ENCODE assay signal across 8 cellular contexts in the genomic region with DNA sequence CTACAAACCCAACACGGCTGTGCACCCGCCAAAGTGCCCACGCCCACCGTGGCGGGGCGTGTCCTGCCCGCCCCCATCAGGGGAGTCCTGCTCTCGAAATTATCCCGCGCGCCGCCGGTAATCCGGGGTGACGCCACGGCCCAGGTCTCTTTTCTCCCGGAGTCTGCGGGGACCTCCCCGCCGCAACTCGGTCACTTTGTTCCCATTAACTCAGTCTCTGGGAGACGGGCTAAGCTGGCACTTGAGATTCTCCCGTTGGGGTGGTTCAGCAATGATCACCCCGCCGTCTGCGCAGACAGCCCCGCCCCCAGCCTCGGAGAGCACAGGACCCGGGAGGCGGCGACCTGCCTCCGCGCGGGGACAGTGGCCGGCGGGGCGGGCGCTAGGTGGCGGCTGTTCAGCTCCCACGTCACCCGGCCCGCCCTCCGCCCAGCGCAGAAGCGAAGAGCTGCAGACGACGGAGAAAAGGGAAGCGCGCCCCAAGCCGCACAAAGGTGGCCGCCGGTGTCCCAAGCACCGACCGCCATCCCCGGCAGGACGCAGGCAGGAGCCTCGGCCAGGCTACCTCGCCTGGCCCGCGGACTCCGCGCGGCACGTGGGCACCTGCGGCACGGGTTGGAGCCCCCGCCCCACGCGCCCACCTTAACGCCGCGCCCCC. TPM values are rescaled to one million over a fixed set of nuclear protein-coding genes. Genes with fewer than 3 reads are reported as not detected.
DNase-seq lines count a peak whose midpoint lies in the region; ATAC-seq and TF ChIP-seq lines count a peak whose summit lies in the region.

No MANE protein-coding gene starts in this region.

- no peaks in the 10 kb centered on the region for H3K27me3 Mint-ChIP-seq in activated T-helper 17 cell treated with anti-CD3 and anti-CD28 coated beads, Interleukin-2, amount 50 U/mL, for 72 hours

- H3K9ac ChIP-seq in HUES48 (ENCODE audit: low read depth, low read length): no peak overlapping the region

- no peaks in the 10 kb centered on the region for H3K9me3 Mint-ChIP-seq in activated T-helper 17 cell treated with anti-CD3 and anti-CD28 coated beads, Interleukin-2, amount 50 U/mL, for 72 hours

- H3K4me3 Mint-ChIP-seq in activated T-helper 17 cell treated with anti-CD3 and anti-CD28 coated beads, Interleukin-2, amount 50 U/mL, for 72 hours: peak overlapping the region; percentile 88

- WGBS in thyroid gland, 2 donors: 0% methylated on average over 5 to 30 of the region's 72 CpGs

- H3K4me3 ChIP-seq in HUES48 (ENCODE audit: low read depth, low read length) (peak overlapping the region; percentile 57), thyroid gland (replicated peaks in 1 of 3) (peak overlapping the region; percentile 59 to 95 (median 84))

- peak in 1 of 2 donors; percentile 95 for TF ChIP-seq POLR2A in thyroid gland (IDR thresholded peaks at IDR 0.05)

- intact Hi-C loops in thyroid gland (cut with DNase I): no loop called here

- peaks cover 19% of the 10 kb centered on the region for H3K36me3 Mint-ChIP-seq in activated T-helper 17 cell treated with anti-CD3 and anti-CD28 coated beads, Interleukin-2, amount 50 U/mL, for 72 hours (ENCODE audit: low read depth)

- H3K27ac ChIP-seq in HUES48 (ENCODE audit: low read depth, low read length): no peak overlapping the region
- peak overlapping the region; percentile 4 to 77 (median 58) for H3K27ac ChIP-seq in thyroid gland

- TF ChIP-seq CTCF in omental fat pad (IDR thresholded peaks at IDR 0.05): no peak
- peak in 1 of 6 experiments; percentile 19 for TF ChIP-seq CTCF in thyroid gland (IDR thresholded peaks at IDR 0.05)

- no peaks in the 10 kb centered on the region for H3K36me3 ChIP-seq in HUES48 (ENCODE audit: control insufficient read depth, insufficient read depth, low read length)
- no peaks in the 10 kb centered on the region for H3K36me3 ChIP-seq in thyroid gland

- H3K9me3 ChIP-seq in HUES48 (ENCODE audit: control insufficient read depth, insufficient read depth, low read length) (no peaks in the 10 kb centered on the region), thyroid gland (no peaks in the 10 kb centered on the region)

- H3K4me1 ChIP-seq in HUES48 (ENCODE audit: control insufficient read depth, insufficient read depth, low read length) (peaks cover 29% of the 10 kb centered on the region), thyroid gland (no peaks in the 10 kb centered on the region)

- ATAC-seq in GM21447 (IDR thresholded peaks at IDR 0.05; ENCODE audit: unreplicated experiment): peak; percentile 70
- peak; percentile 86 for ATAC-seq in activated T-helper 17 cell treated with anti-CD3 and anti-CD28 coated beads, Interleukin-2, amount 50 U/mL, for 72 hours (replicated peaks)
- peak; percentile 73 for ATAC-seq in omental fat pad (ENCODE audit: low FRiP score)

- H3K27me3 ChIP-seq in HUES48 (ENCODE audit: control insufficient read depth, insufficient read depth, low read length) (peaks cover 86% of the 10 kb centered on the region), thyroid gland (no peaks in the 10 kb centered on the region)

- DNase-seq in DMS79 treated with DMSO at 0.1 percent for 48 hours (lab: John Stamatoyannopoulos, UW): peak; percentile 32
- peak; percentile 57 for DNase-seq in RPMI7951 (ENCODE audit: low read depth)
- peak; percentile 94 for DNase-seq in germinal center (ENCODE audit: low spot score)
- peak; percentile 52 for DNase-seq in omental fat pad (ENCODE audit: low spot score)
- DNase-seq in thyroid gland: peak; percentile 88

- H3K4me1 Mint-ChIP-seq in activated T-helper 17 cell treated with anti-CD3 and anti-CD28 coated beads, Interleukin-2, amount 50 U/mL, for 72 hours: peaks cover 30% of the 10 kb centered on the region

- H3K27ac Mint-ChIP-seq in activated T-helper 17 cell treated with anti-CD3 and anti-CD28 coated beads, Interleukin-2, amount 50 U/mL, for 72 hours: peak overlapping the region; percentile 56

RNA-seq across cellular contexts. Expression of a gene that starts 31.5 kb away (rescaled TPM):
- 264 and 311 TPM in 2 replicates for total RNA-seq in RPMI7951 (2014; rRNA removed; shearing (Covaris generic))
- 100 to 1,000 TPM; 114 to 200 TPM for total RNA-seq in activated T-helper 17 cell treated with anti-CD3 and anti-CD28 coated beads, Interleukin-2, amount 50 U/mL, for 72 hours
- 100 to 1,000 TPM; 105 to 189 (median 157) TPM for total RNA-seq in omental fat pad
- 100 to 1,000 TPM in 2 of 4 donors, 10 to 100 TPM in 2; 63.1 to 205 (median 133) TPM for total RNA-seq in thyroid gland

RNA-seq across cellular contexts. Expression of a gene that starts 55.8 kb away (rescaled TPM):
- total RNA-seq in RPMI7951 (2014; rRNA removed; shearing (Covaris generic)): 6.4 and 10.1 TPM in 2 replicates
- 10 to 100 TPM; 15.5 to 77.8 TPM for total RNA-seq in activated T-helper 17 cell treated with anti-CD3 and anti-CD28 coated beads, Interleukin-2, amount 50 U/mL, for 72 hours
- total RNA-seq in omental fat pad: 10 to 100 TPM; 22.3 to 33.6 (median 26.0) TPM
- total RNA-seq in thyroid gland: 10 to 100 TPM in 1 of 4 donors, 1 to 10 TPM in 3; 6.6 to 10.5 (median 7.4) TPM

Comparison
In these comparisons a context has a peak if more than half of its experiments do, and no peak if none do; other contexts are left out.
1. DNase-seq: peak in every context shown above with its lines; median percentile 94 in germinal center; 88 in thyroid gland; 57 in RPMI7951; 52 in omental fat pad; 32 in DMS79 treated with DMSO at 0.1 percent for 48 hours.